In the genomic region with DNA sequence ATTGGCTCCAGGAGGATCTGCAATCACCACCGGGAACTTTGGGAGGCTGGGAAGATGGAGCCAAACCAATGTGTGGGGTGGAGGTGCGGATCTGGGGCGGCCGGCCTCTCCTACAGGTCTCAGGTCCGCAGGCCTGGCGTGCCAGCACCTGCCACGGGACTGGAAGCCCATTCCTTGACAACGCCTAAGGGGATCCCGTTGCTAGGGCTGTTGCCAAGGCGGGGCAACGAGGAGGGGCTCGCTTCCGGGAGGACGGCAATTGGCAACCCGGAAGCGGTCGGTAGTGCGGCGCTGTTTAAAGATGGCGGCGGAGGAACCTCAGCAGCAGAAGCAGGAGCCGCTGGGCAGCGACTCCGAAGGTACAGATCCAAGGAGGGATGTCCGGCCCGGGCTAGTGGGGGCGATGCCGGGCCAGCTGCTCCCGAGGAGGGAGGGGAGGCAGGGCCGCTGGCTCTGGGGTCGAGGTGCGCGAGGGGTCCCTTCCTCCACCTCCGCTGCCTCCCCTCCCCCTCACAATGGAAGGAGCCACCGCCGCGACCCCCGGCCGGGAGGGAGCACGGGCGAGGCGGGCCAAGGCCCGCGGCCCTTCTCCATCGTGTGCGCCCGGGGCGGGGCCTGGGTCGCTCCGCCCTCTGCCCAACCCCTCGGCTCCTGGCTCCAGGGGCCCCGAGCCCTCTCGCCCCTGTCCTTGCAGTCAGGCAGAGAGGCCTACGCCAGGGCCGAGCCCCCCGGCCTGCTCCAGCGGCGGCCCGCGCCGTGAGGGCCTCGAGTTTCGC, we compare ENCODE assay signal across 8 cellular contexts. TPM values are rescaled to one million over a fixed set of nuclear protein-coding genes. Genes with fewer than 3 reads are reported as not detected.
DNase-seq lines count a peak whose midpoint lies in the region; ATAC-seq, FAIRE-seq and TF ChIP-seq lines count a peak whose summit lies in the region.

A gene with protein sequence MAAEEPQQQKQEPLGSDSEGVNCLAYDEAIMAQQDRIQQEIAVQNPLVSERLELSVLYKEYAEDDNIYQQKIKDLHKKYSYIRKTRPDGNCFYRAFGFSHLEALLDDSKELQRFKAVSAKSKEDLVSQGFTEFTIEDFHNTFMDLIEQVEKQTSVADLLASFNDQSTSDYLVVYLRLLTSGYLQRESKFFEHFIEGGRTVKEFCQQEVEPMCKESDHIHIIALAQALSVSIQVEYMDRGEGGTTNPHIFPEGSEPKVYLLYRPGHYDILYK (plus strand): TSS at position 283 of the 776 bp plus-strand sequence. CDS start 19 bp downstream, at position 302.

- peak within 1 kb of the TSS; percentile 92 for H3K9ac ChIP-seq in astrocyte (ENCODE audit: low read length)
- peak within 1 kb of the TSS; percentile 80 for H3K9ac ChIP-seq in rectal smooth muscle tissue (ENCODE audit: low read length)

- peaks cover 43% of the 10 kb centered on the region for H4K20me1 ChIP-seq in astrocyte (ENCODE audit: insufficient read depth, low read length)

- H2AFZ ChIP-seq in astrocyte (ENCODE audit: low read depth, low read length): peak within 1 kb of the TSS; percentile 69

- no peaks in the 10 kb centered on the region for H3K27me3 Mint-ChIP-seq in astrocyte (ENCODE audit: low read depth, unreplicated experiment)

- peaks cover 13% of the 10 kb centered on the region for H3K36me3 Mint-ChIP-seq in astrocyte (ENCODE audit: low read depth, unreplicated experiment)

- intact Hi-C loops in aorta (cut with DNase I): no loop called here

- no peaks in the 10 kb centered on the region for H3K27me3 ChIP-seq in astrocyte (ENCODE audit: insufficient read depth, low read length)
- no peaks in the 10 kb centered on the region for H3K27me3 ChIP-seq in rectal smooth muscle tissue (ENCODE audit: control insufficient read depth, insufficient read depth, low read length)
- H3K27me3 ChIP-seq in aorta (ENCODE audit: control insufficient read depth in 1 of 2, insufficient read depth in 2 of 2, low read length in 1 of 2): no peaks in the 10 kb centered on the region

- peak within 1 kb of the TSS; percentile 98 for H3K27ac Mint-ChIP-seq in astrocyte (ENCODE audit: unreplicated experiment)

- H3K9me3 ChIP-seq in astrocyte (ENCODE audit: insufficient read depth, low read depth, low read length) (no peaks in the 10 kb centered on the region), aorta (ENCODE audit: control insufficient read depth, low read length) (no peaks in the 10 kb centered on the region)

- ATAC-seq in HG02938 (IDR thresholded peaks at IDR 0.05; ENCODE audit: unreplicated experiment) (peak; percentile 89), aorta (ENCODE audit: low FRiP score) (peak; percentile 95)

- 0% methylated on average over 42 to 63 of the region's 63 CpGs for WGBS in aorta, 2 donors

- peak within 1 kb of the TSS; percentile 87 for H3K4me2 ChIP-seq in astrocyte (ENCODE audit: low read length)

- H3K4me1 ChIP-seq in astrocyte (ENCODE audit: insufficient read depth, low read length) (peaks cover 20% of the 10 kb centered on the region), rectal smooth muscle tissue (ENCODE audit: control insufficient read depth, insufficient read depth, low read length) (peaks cover 10% of the 10 kb centered on the region), aorta (ENCODE audit: control insufficient read depth in 1 of 2, insufficient read depth in 2 of 2, low read length in 2 of 2) (no peaks in the 10 kb centered on the region)

- H3K9me3 Mint-ChIP-seq in astrocyte (ENCODE audit: unreplicated experiment): no peaks in the 10 kb centered on the region

- DNase-seq in GM13977 (ENCODE audit: low spot score) (peak; percentile 96), NCI-H1930 (lab: John Stamatoyannopoulos, UW) (peak; percentile 91 to 93), T-helper 22 cell (ENCODE audit: low read depth) (peak; percentile 81), astrocyte (ENCODE audit: low read depth) (peak; percentile 77), hepatic stellate cell (ENCODE audit: low spot score) (peak; percentile 97), aorta (peak; percentile 96 to 97)

- H3K27ac ChIP-seq in astrocyte (ENCODE audit: low read depth, low read length): peak within 1 kb of the TSS; percentile 72
- H3K27ac ChIP-seq in rectal smooth muscle tissue (ENCODE audit: low read depth, low read length): peak within 1 kb of the TSS; percentile 85
- H3K27ac ChIP-seq in aorta (ENCODE audit: low read depth in 1 of 2, low read length in 2 of 2): peak within 1 kb of the TSS in 1 of 2 donors; percentile 58

- in situ Hi-C loops in GM13977 (cut with MboI; ENCODE audit: low pct_unique_long_range_greater_than_20kb, low sequenced_read_pairs, unreplicated experiment): loop anchor here (25.0 kb wide), 1 partner anchor 176 kb away; a partner anchor contains a TSS

- H3K36me3 ChIP-seq in astrocyte (ENCODE audit: insufficient read depth, low read length) (peaks cover 6% of the 10 kb centered on the region), rectal smooth muscle tissue (ENCODE audit: control insufficient read depth, insufficient read depth, low read length) (peaks cover 7% of the 10 kb centered on the region), aorta (ENCODE audit: control insufficient read depth in 1 of 2, insufficient read depth in 2 of 2, low read length in 1 of 2) (no peaks in the 10 kb centered on the region)

- no peak for FAIRE-seq in astrocyte (lab: Jason Lieb, UNC)

- peak within 1 kb of the TSS; percentile 94 for H3K4me3 Mint-ChIP-seq in astrocyte (ENCODE audit: unreplicated experiment)

- H3K4me3 ChIP-seq in astrocyte (ENCODE audit: insufficient read depth, low read depth, low read length) (peak within 1 kb of the TSS; percentile 80), rectal smooth muscle tissue (ENCODE audit: low read length) (peak within 1 kb of the TSS; percentile 98), aorta (ENCODE audit: low read length in 2 of 2) (peak within 1 kb of the TSS; percentile 80 to 85)

- H3K79me2 ChIP-seq in astrocyte (ENCODE audit: insufficient read depth, low read length): peaks cover 51% of the 10 kb centered on the region

- peaks cover 9% of the 10 kb centered on the region for H3K4me1 Mint-ChIP-seq in astrocyte (ENCODE audit: low read depth, unreplicated experiment)

- TF ChIP-seq CTCF in GM13977 (IDR thresholded peaks at IDR 0.05; ENCODE audit: extremely low read depth, insufficient read depth, missing control alignments) (no peak), astrocyte (IDR thresholded peaks at IDR 0.05; ENCODE audit: insufficient read depth, low read depth, low read length) (no peak)

RNA-seq across cellular contexts. Expression of the gene that starts here (rescaled TPM):
- total RNA-seq in astrocyte: 77.9 and 78.5 TPM in 2 replicates
- 10 to 100 TPM; 37.0 to 42.1 TPM for total RNA-seq in aorta
- 10 to 100 TPM; 37.7 to 67.9 TPM for polyA plus RNA-seq in aorta
